In the genomic region with DNA sequence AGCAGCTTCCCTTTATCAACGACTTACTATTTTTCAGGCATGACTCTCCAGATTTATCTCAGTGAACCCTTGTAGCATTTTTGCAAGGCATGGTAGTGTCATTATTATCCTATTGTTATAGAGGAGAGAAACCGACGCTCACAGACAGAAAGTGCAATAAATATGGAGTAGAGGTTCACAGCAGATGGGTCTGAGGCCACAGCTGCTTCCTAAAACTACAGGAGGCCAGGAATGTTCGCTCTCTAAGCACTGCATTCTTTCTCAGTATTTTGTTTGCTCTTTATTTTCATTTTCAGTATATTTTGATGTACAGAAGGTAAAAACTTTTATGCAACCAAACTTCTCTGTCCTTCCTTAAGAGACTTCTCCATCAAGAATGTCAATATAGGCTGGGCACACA, we compare ENCODE assay signal across 2 cellular contexts.
TF ChIP-seq lines count a peak whose summit lies in the region.

No MANE protein-coding gene starts in this region.

TF ChIP-seq in SK-N-SH, 30 proteins besides CTCF, POLR2A, EP300 and RAD21:
- TF ChIP-seq IRF3 (IDR thresholded peaks at IDR 0.05; ENCODE audit: low read depth, low read length) (no peak), EZH2phosphoT487 (IDR thresholded peaks at IDR 0.05; ENCODE audit: borderline replicate concordance, low read depth) (no peak), YY1 (IDR thresholded peaks at IDR 0.05; ENCODE audit: low read depth) (no peak), USF2 (IDR thresholded peaks at IDR 0.05; ENCODE audit: borderline replicate concordance, low read depth, low read length) (no peak), JUND (IDR thresholded peaks at IDR 0.05) (no peak), TEAD4 (IDR thresholded peaks at IDR 0.05; ENCODE audit: borderline replicate concordance, insufficient read depth) (no peak), MAX (IDR thresholded peaks at IDR 0.05; ENCODE audit: low read depth) (no peak), SMC3 (IDR thresholded peaks at IDR 0.05; ENCODE audit: low read depth, low read length) (no peak), NFIC (IDR thresholded peaks at IDR 0.05; ENCODE audit: borderline replicate concordance) (no peak), MXI1 (IDR thresholded peaks at IDR 0.05; ENCODE audit: low read depth, low read length) (no peak)
TF ChIP-seq in SK-N-SH: peak in this region for 0.

TF ChIP-seq in SK-N-SH treated with all-trans-retinoic acid at 6 μM for 48 hours, 23 proteins besides CTCF, POLR2A, EP300 and RAD21 (continued from another document):
- no peak for TF ChIP-seq BACH2 (CRISPR knock-in tag; IDR thresholded peaks at IDR 0.05; ENCODE audit: borderline replicate concordance)
- TF ChIP-seq TSHZ2 (CRISPR knock-in tag; IDR thresholded peaks at IDR 0.05) = no peak
- TF ChIP-seq ESRRG (CRISPR knock-in tag; IDR thresholded peaks at IDR 0.05) = no peak
- TF ChIP-seq CSRNP3 (CRISPR knock-in tag; IDR thresholded peaks at IDR 0.05) = no peak
- no peak for TF ChIP-seq POU6F1 (CRISPR knock-in tag; IDR thresholded peaks at IDR 0.05; ENCODE audit: borderline replicate concordance, low read depth)
- TF ChIP-seq CSDC2 (CRISPR knock-in tag; IDR thresholded peaks at IDR 0.05) = no peak
- TF ChIP-seq SNAI2 (CRISPR knock-in tag; IDR thresholded peaks at IDR 0.05) = no peak
- TF ChIP-seq TCF4 (CRISPR knock-in tag; IDR thresholded peaks at IDR 0.05; ENCODE audit: borderline replicate concordance) = no peak
- TF ChIP-seq TOX (CRISPR knock-in tag; IDR thresholded peaks at IDR 0.05; ENCODE audit: borderline replicate concordance) = no peak
- no peak for TF ChIP-seq ZC3H10 (CRISPR knock-in tag; IDR thresholded peaks at IDR 0.05)
